ENCODE assay signal across 8 cellular contexts in genomic region chr9:34458013-34458966, GRCh38. TPM values are rescaled to one million over a fixed set of nuclear protein-coding genes. Genes with fewer than 3 reads are reported as not detected.
DNase-seq lines count a peak whose midpoint lies in the region; ATAC-seq and TF ChIP-seq lines count a peak whose summit lies in the region.

Gene DNAI1 (plus strand): TSS chr9:34458805. CDS start chr9:34459006, 201 bp downstream.
Gene FAM219A (minus strand): TSS chr9:34458570. CDS start chr9:34458263, 307 bp downstream.

- peaks cover 0 to 14% of the 10 kb centered on the region in 2 donors for H3K27me3 Mint-ChIP-seq in natural killer cell (ENCODE audit: low read depth in 2 of 2)

- peak within 1 kb of the TSS; percentile 70 for H3K9ac ChIP-seq in Loucy (ENCODE audit: low read depth, low read length, poor library complexity, severe bottlenecking)

- H3K9me2 ChIP-seq in Loucy (replicated peaks; ENCODE audit: low read depth, low read length), result no peaks in the 10 kb centered on the region

- peak within 1 kb of the TSS; percentile 92 for H3K4me3 Mint-ChIP-seq in natural killer cell

- H3K4me3 ChIP-seq in H7 (ENCODE audit: insufficient read depth, low read depth, low read length) (peak within 1 kb of the TSS; percentile 81), Loucy (ENCODE audit: low read length, poor library complexity, severe bottlenecking) (peak within 1 kb of the TSS; percentile 88), RWPE2 (ENCODE audit: severe bottlenecking) (peak within 1 kb of the TSS; percentile 66)

- peak within 1 kb of the TSS; percentile 92 for H3K4me2 ChIP-seq in Loucy (ENCODE audit: low read depth, low read length, poor library complexity, severe bottlenecking)

- ATAC-seq in RWPE2 (ENCODE audit: low read depth), result peak; percentile 87
- peak; percentile 89 to 96 (median 92) for ATAC-seq in natural killer cell

- H3K27me3 ChIP-seq in H7 (ENCODE audit: control insufficient read depth, insufficient read depth, low read length) (peaks cover 4% of the 10 kb centered on the region), Loucy (ENCODE audit: insufficient read depth, low read length, poor library complexity, severe bottlenecking) (no peaks in the 10 kb centered on the region), RWPE2 (ENCODE audit: insufficient read depth, poor library complexity, severe bottlenecking) (no peaks in the 10 kb centered on the region)

- intact Hi-C loops in natural killer cell (cut with micrococcal nuclease), result loop anchor here (1.0 to 2.0 kb wide), 4 partner anchors 65 to 207 kb away; partner anchors contain the start of gene RPP25L

- H3K36me3 Mint-ChIP-seq in natural killer cell, result no peaks in the 10 kb centered on the region

- H3F3A ChIP-seq in Loucy (ENCODE audit: low read depth), result 0 out of 2 replicates have a peak, but pooled peaks cover 5% of the 10 kb centered on the region

- no peaks in the 10 kb centered on the region for H3K9me3 ChIP-seq in Loucy (ENCODE audit: insufficient read depth, low read depth, low read length)
- no peaks in the 10 kb centered on the region for H3K9me3 ChIP-seq in RWPE2 (ENCODE audit: severe bottlenecking)

- H2AFZ ChIP-seq in Loucy (ENCODE audit: low read length), result peak within 1 kb of the TSS; percentile 79

- H3K79me2 ChIP-seq in Loucy (ENCODE audit: insufficient read depth, low read length), result peaks cover 5% of the 10 kb centered on the region; the same call in 1 of the 2 replicates

- H4K20me1 ChIP-seq in Loucy (ENCODE audit: insufficient read depth, low read length, poor library complexity, severe bottlenecking), result no peaks in the 10 kb centered on the region

- no peak for TF ChIP-seq CTCF in Loucy (conservative IDR thresholded peaks at IDR 0.05; ENCODE audit: low read length)
- no peak for TF ChIP-seq CTCF in RWPE2 (IDR thresholded peaks at IDR 0.05; ENCODE audit: poor library complexity, severe bottlenecking)
- no peak for TF ChIP-seq CTCF in natural killer cell (IDR thresholded peaks at IDR 0.05)

- H3K27ac Mint-ChIP-seq in natural killer cell, result peak within 1 kb of the TSS; percentile 60 to 76

- H3K27ac ChIP-seq in RWPE2 (ENCODE audit: poor library complexity, severe bottlenecking), result peak within 1 kb of the TSS; percentile 26

- DNase-seq in ELR (ENCODE audit: low read depth) (peak; percentile 99), H7 (peak; percentile 98), RWPE2 (ENCODE audit: low spot score) (peak; percentile 98), fibroblast of peridontal ligament (ENCODE audit: extremely low read depth) (peak; percentile 95), natural killer cell (peak; percentile 99)
- DNase-seq in activated effector memory CD4-positive, alpha-beta T cell treated with Interleukin-2 at 50 U/mL for 16 hours, result peak; percentile 99
- DNase-seq in stimulated activated naive CD4-positive, alpha-beta T cell (lab: John Stamatoyannopoulos, UW), result peak; percentile 97 to 99 (median 98)

- no peaks in the 10 kb centered on the region for H3K9me3 Mint-ChIP-seq in natural killer cell

- peaks cover 30 to 46% of the 10 kb centered on the region in 2 donors for H3K4me1 Mint-ChIP-seq in natural killer cell

- H3K4me1 ChIP-seq in Loucy (ENCODE audit: insufficient read depth, low read length, poor library complexity, severe bottlenecking) (peaks cover 24% of the 10 kb centered on the region), RWPE2 (ENCODE audit: insufficient read depth, poor library complexity, severe bottlenecking) (peaks cover 12% of the 10 kb centered on the region)

- H3K36me3 ChIP-seq in H7 (replicated peaks; ENCODE audit: control insufficient read depth, insufficient read depth, low read length), result no peaks in the 10 kb centered on the region
- H3K36me3 ChIP-seq in Loucy (ENCODE audit: insufficient read depth, low read length), result no peaks in the 10 kb centered on the region
- no peaks in the 10 kb centered on the region for H3K36me3 ChIP-seq in RWPE2 (ENCODE audit: low read depth)

RNA-seq across cellular contexts. Expression of gene DNAI1, which starts in this region (rescaled TPM):
- 0.35 and 0.96 TPM in 2 replicates for total RNA-seq in H7 (2014; rRNA removed; shearing (Covaris generic))
- total RNA-seq in natural killer cell, result not detected

RNA-seq across cellular contexts. Expression of gene FAM219A, which starts in this region (rescaled TPM):
- total RNA-seq in H7 (2014; rRNA removed; shearing (Covaris generic)), result 20.3 and 22.7 TPM in 2 replicates
- 10 to 100 TPM; 18.9 to 20.6 (median 19.2) TPM for total RNA-seq in natural killer cell

Comparison
In these comparisons a context has a peak if more than half of its experiments do, and no peak if none do; other contexts are left out.
1. Peak in every context shown above with its lines: DNase-seq, ATAC-seq, H3K4me3 ChIP-seq and H3K27ac ChIP-seq.